Comparison of ENCODE assay signal across 8 cellular contexts in the genomic region with DNA sequence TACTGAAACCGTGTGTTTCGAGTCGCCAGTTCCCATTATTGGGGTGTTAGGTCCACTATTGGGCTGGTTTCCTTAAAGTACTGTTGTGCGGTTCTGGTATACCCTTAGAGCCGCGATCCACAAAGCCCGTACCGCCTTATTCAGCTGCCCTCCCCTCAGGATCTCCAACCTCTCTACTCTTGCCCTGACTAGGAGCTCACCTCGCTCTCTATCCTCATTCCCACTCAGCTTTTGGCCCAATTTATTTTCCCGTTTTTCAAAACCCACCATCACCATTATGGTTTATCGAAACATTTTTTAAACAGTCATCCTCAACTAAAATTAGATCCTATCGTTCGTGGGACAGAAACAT. TPM values are rescaled to one million over a fixed set of nuclear protein-coding genes. Genes with fewer than 3 reads are reported as not detected.
DNase-seq lines count a peak whose midpoint lies in the region; ATAC-seq and TF ChIP-seq lines count a peak whose summit lies in the region.

No MANE protein-coding gene starts in this region.

- H3K27ac Mint-ChIP-seq in activated T-cell treated with anti-CD3 and anti-CD28 coated beads, Interleukin-2, amount 50 U/mL, for 24 hours = no peak overlapping the region

- no peaks in the 10 kb centered on the region for H3K36me3 ChIP-seq in lower lobe of right lung
- no peaks in the 10 kb centered on the region for H3K36me3 ChIP-seq in aorta (ENCODE audit: control insufficient read depth in 1 of 2, insufficient read depth in 2 of 2, low read length in 1 of 2)

- no peak overlapping the region for H3K4me3 Mint-ChIP-seq in activated T-cell treated with anti-CD3 and anti-CD28 coated beads, Interleukin-2, amount 50 U/mL, for 4 hours
- H3K4me3 Mint-ChIP-seq in activated T-cell treated with anti-CD3 and anti-CD28 coated beads, Interleukin-2, amount 50 U/mL, for 24 hours = no peak overlapping the region

- DNase-seq in activated T-cell treated with anti-CD3 and anti-CD28 coated beads, Interleukin-2, amount 50 U/mL, for 4 hours = no peak
- no peak for DNase-seq in activated T-cell treated with anti-CD3 and anti-CD28 coated beads, Interleukin-2, amount 50 U/mL, for 24 hours
- no peak for DNase-seq in choroid plexus epithelial cell (ENCODE audit: low read depth)
- no peak for DNase-seq in lower lobe of right lung
- DNase-seq in aorta = no peak
- DNase-seq in GOT3 (lab: John Stamatoyannopoulos, UW) = no peak

- peaks cover 4% of the 10 kb centered on the region for H3K4me1 ChIP-seq in lower lobe of right lung
- H3K4me1 ChIP-seq in aorta (ENCODE audit: control insufficient read depth in 1 of 2, insufficient read depth in 2 of 2, low read length in 2 of 2) = no peaks in the 10 kb centered on the region

- H3K27ac ChIP-seq in lower lobe of right lung (peak overlapping the region; percentile 87), aorta (ENCODE audit: low read depth in 1 of 2, low read length in 2 of 2) (peak overlapping the region; percentile 0 to 97)

- H3K9me3 ChIP-seq in lower lobe of right lung (no peaks in the 10 kb centered on the region), aorta (ENCODE audit: control insufficient read depth, low read length) (no peaks in the 10 kb centered on the region)

- no peaks in the 10 kb centered on the region for H3K36me3 Mint-ChIP-seq in activated T-cell treated with anti-CD3 and anti-CD28 coated beads, Interleukin-2, amount 50 U/mL, for 4 hours (ENCODE audit: insufficient read depth)
- H3K36me3 Mint-ChIP-seq in activated T-cell treated with anti-CD3 and anti-CD28 coated beads, Interleukin-2, amount 50 U/mL, for 24 hours (ENCODE audit: low read depth) = no peaks in the 10 kb centered on the region

- ATAC-seq in activated T-cell treated with anti-CD3 and anti-CD28 coated beads, Interleukin-2, amount 50 U/mL, for 4 hours = peak; percentile 19 to 30
- peak; percentile 1 to 6 for ATAC-seq in lower lobe of right lung
- peak; percentile 39 for ATAC-seq in aorta (ENCODE audit: low FRiP score)
- no peak for ATAC-seq in HG02678 (IDR thresholded peaks at IDR 0.05; ENCODE audit: unreplicated experiment)
- no peak for ATAC-seq in HG03521 (IDR thresholded peaks at IDR 0.05; ENCODE audit: unreplicated experiment)

- intact Hi-C loops in lower lobe of right lung (cut with DNase I) = no loop called here
- intact Hi-C loops in aorta (cut with DNase I) = loop anchor here in 1 of 2 donors (5.0 kb wide), 1 partner anchor 63 kb away; no protein-coding TSS in a partner anchor

- H3K4me1 Mint-ChIP-seq in activated T-cell treated with anti-CD3 and anti-CD28 coated beads, Interleukin-2, amount 50 U/mL, for 4 hours (ENCODE audit: low read depth) = no peaks in the 10 kb centered on the region
- no peaks in the 10 kb centered on the region for H3K4me1 Mint-ChIP-seq in activated T-cell treated with anti-CD3 and anti-CD28 coated beads, Interleukin-2, amount 50 U/mL, for 24 hours (ENCODE audit: low read depth)

- 0 to 1% methylated on average over 13 of the region's 13 CpGs for WGBS in aorta, 2 donors

- peak overlapping the region; percentile 87 for H3K4me3 ChIP-seq in choroid plexus epithelial cell (ENCODE audit: low read depth, low read length)
- peak overlapping the region; percentile 65 for H3K4me3 ChIP-seq in lower lobe of right lung
- peak overlapping the region; percentile 54 to 78 for H3K4me3 ChIP-seq in aorta (ENCODE audit: low read length in 2 of 2)

- H3K27me3 ChIP-seq in lower lobe of right lung (ENCODE audit: low read depth) (peaks cover 4% of the 10 kb centered on the region), aorta (ENCODE audit: control insufficient read depth in 1 of 2, insufficient read depth in 2 of 2, low read length in 1 of 2) (no peaks in the 10 kb centered on the region)

- H3K27me3 Mint-ChIP-seq in activated T-cell treated with anti-CD3 and anti-CD28 coated beads, Interleukin-2, amount 50 U/mL, for 4 hours (ENCODE audit: low read depth) = peaks cover 5% of the 10 kb centered on the region
- H3K27me3 Mint-ChIP-seq in activated T-cell treated with anti-CD3 and anti-CD28 coated beads, Interleukin-2, amount 50 U/mL, for 24 hours = peaks cover 13% of the 10 kb centered on the region

- H3K9me3 Mint-ChIP-seq in activated T-cell treated with anti-CD3 and anti-CD28 coated beads, Interleukin-2, amount 50 U/mL, for 4 hours = no peaks in the 10 kb centered on the region
- no peaks in the 10 kb centered on the region for H3K9me3 Mint-ChIP-seq in activated T-cell treated with anti-CD3 and anti-CD28 coated beads, Interleukin-2, amount 50 U/mL, for 24 hours

- TF ChIP-seq CTCF in choroid plexus epithelial cell (conservative IDR thresholded peaks at IDR 0.05; ENCODE audit: low read depth, low read length) (no peak), lower lobe of right lung (IDR thresholded peaks at IDR 0.05) (no peak)

RNA-seq across cellular contexts. Expression of gene ETV1, which starts 0.5 kb away (rescaled TPM):
- under 1 TPM in 2 of 3 donors, not detected in 1; 0.11 to 0.16 TPM for total RNA-seq in activated T-cell treated with anti-CD3 and anti-CD28 coated beads, Interleukin-2, amount 50 U/mL, for 4 hours
- total RNA-seq in lower lobe of right lung (89.0 TPM), aorta (10 to 100 TPM in 1 of 2 donors, 1 to 10 TPM in 1; 6.5 to 15.1 TPM)
- polyA plus RNA-seq in aorta = 1 to 10 TPM; 7.1 to 9.7 TPM

Comparison
In these comparisons a context has a peak if more than half of its experiments do, and no peak if none do; other contexts are left out.
1. ATAC-seq: peak in activated T-cell treated with anti-CD3 and anti-CD28 coated beads, Interleukin-2, amount 50 U/mL, for 4 hours (2 of 2), lower lobe of right lung (2 of 2) and aorta (single experiment); none in HG02678 (single experiment) and HG03521 (single experiment).
2. RNA of gene ETV1, which starts 0.5 kb away (total RNA-seq): 89.0 TPM in lower lobe of right lung (single experiment) and 6.5 to 15.1 TPM in aorta; 0.11 to 0.16 TPM in activated T-cell treated with anti-CD3 and anti-CD28 coated beads, Interleukin-2, amount 50 U/mL, for 4 hours; every median in the first group is over 4 times any median in the second.
3. Peak in every context shown above with its lines, with median percentiles within 50 percentile points of each other: H3K4me3 ChIP-seq.